In the genomic region with DNA sequence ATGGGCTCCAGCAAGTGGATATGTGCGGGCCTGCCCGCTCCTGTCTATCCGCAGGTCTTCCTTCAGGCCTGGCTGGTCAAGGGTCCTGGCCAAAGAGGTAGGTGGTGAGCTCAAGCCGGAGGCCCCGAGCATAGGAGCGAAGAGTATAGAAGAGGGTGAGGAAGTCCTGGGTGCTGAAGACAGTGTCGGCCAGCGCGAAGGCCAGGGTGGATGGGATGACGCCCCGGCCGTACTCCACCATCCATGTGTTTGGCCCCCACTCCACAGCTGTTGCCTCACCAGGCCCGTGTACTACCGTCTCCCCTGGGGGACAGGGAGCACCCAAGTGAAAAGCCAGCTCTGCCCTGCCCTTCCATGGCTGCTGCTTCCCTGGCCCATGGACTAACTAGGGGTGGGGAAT, we compare ENCODE assay signal across 1 cellular context.
TF ChIP-seq lines count a peak whose summit lies in the region.

No MANE protein-coding gene starts in this region.

TF ChIP-seq in HCT116, 20 proteins besides CTCF, POLR2A, EP300 and RAD21:
- no peak for TF ChIP-seq POLR2AphosphoS5 (IDR thresholded peaks at IDR 0.05; ENCODE audit: low read depth, low read length)
